ENCODE assay signal across 7 cellular contexts in genomic region chr1:45585110-45585426, GRCh38. TPM values are rescaled to one million over a fixed set of nuclear protein-coding genes. Genes with fewer than 3 reads are reported as not detected.
DNase-seq lines count a peak whose midpoint lies in the region; ATAC-seq and TF ChIP-seq lines count a peak whose summit lies in the region.

No MANE protein-coding gene starts in this region.

- no peaks in the 10 kb centered on the region for H3K9me3 ChIP-seq in iPS-18c (ENCODE audit: control insufficient read depth, insufficient read depth, low read length)

- peak overlapping the region; percentile 100 for H3K4me3 Mint-ChIP-seq in HFFc6
- H3K4me3 Mint-ChIP-seq in activated T-helper 17 cell treated with anti-CD3 and anti-CD28 coated beads, Interleukin-2, amount 50 U/mL, for 72 hours = peak overlapping the region; percentile 99
- H3K4me3 Mint-ChIP-seq in stimulated activated naive B cell treated with anti-CD40 and anti-IgM and Interleukin-4, amounts not matched to agents 10 μg/mL and 1 μg/mL and 100 μg/mL, for 72 hours = peak overlapping the region; percentile 92 to 100

- no peaks in the 10 kb centered on the region for H3K36me3 Mint-ChIP-seq in HFFc6 (ENCODE audit: low read depth)
- H3K36me3 Mint-ChIP-seq in activated T-helper 17 cell treated with anti-CD3 and anti-CD28 coated beads, Interleukin-2, amount 50 U/mL, for 72 hours (ENCODE audit: low read depth) = peaks cover 50% of the 10 kb centered on the region
- peaks cover 0 to 16% of the 10 kb centered on the region in 2 donors for H3K36me3 Mint-ChIP-seq in stimulated activated naive B cell treated with anti-CD40 and anti-IgM and Interleukin-4, amounts not matched to agents 10 μg/mL and 1 μg/mL and 100 μg/mL, for 72 hours

- no peak for DNase-seq in HFFc6
- no peak for DNase-seq in stimulated activated naive B cell treated with anti-CD40 and anti-IgM and Interleukin-4, amounts not matched to agents 10 μg/mL and 1 μg/mL and 100 μg/mL, for 72 hours
- no peak for DNase-seq in NOMO-1 treated with DMSO at 0.1 percent for 48 hours (lab: John Stamatoyannopoulos, UW; ENCODE audit: unreplicated experiment)
- DNase-seq in glomerular visceral epithelial cell (ENCODE audit: extremely low spot score) = no peak

- TF ChIP-seq CTCF in HFFc6 (IDR thresholded peaks at IDR 0.05) = no peak; the same call in 1 of the 2 replicates

- no peak for ATAC-seq in activated T-helper 17 cell treated with anti-CD3 and anti-CD28 coated beads, Interleukin-2, amount 50 U/mL, for 72 hours (replicated peaks)
- ATAC-seq in stimulated activated naive B cell treated with anti-CD40 and anti-IgM and Interleukin-4, amounts not matched to agents 10 μg/mL and 1 μg/mL and 100 μg/mL, for 72 hours (replicated peaks) = no peak
- ATAC-seq in GM18511 (IDR thresholded peaks at IDR 0.05; ENCODE audit: unreplicated experiment) = no peak

- peaks cover 28% of the 10 kb centered on the region for H3K4me1 Mint-ChIP-seq in HFFc6 (ENCODE audit: low read depth)
- H3K4me1 Mint-ChIP-seq in activated T-helper 17 cell treated with anti-CD3 and anti-CD28 coated beads, Interleukin-2, amount 50 U/mL, for 72 hours = peaks cover 14% of the 10 kb centered on the region
- peaks cover 22 to 59% of the 10 kb centered on the region in 2 donors for H3K4me1 Mint-ChIP-seq in stimulated activated naive B cell treated with anti-CD40 and anti-IgM and Interleukin-4, amounts not matched to agents 10 μg/mL and 1 μg/mL and 100 μg/mL, for 72 hours

- peaks cover 8% of the 10 kb centered on the region for H3K27me3 Mint-ChIP-seq in HFFc6 (ENCODE audit: insufficient read depth)
- H3K27me3 Mint-ChIP-seq in activated T-helper 17 cell treated with anti-CD3 and anti-CD28 coated beads, Interleukin-2, amount 50 U/mL, for 72 hours = no peaks in the 10 kb centered on the region
- no peaks in the 10 kb centered on the region for H3K27me3 Mint-ChIP-seq in stimulated activated naive B cell treated with anti-CD40 and anti-IgM and Interleukin-4, amounts not matched to agents 10 μg/mL and 1 μg/mL and 100 μg/mL, for 72 hours

- H3K9me3 Mint-ChIP-seq in HFFc6 = no peaks in the 10 kb centered on the region
- no peaks in the 10 kb centered on the region for H3K9me3 Mint-ChIP-seq in activated T-helper 17 cell treated with anti-CD3 and anti-CD28 coated beads, Interleukin-2, amount 50 U/mL, for 72 hours
- H3K9me3 Mint-ChIP-seq in stimulated activated naive B cell treated with anti-CD40 and anti-IgM and Interleukin-4, amounts not matched to agents 10 μg/mL and 1 μg/mL and 100 μg/mL, for 72 hours = no peaks in the 10 kb centered on the region

- peak overlapping the region; percentile 99 for H3K4me3 ChIP-seq in iPS-18c (ENCODE audit: insufficient read depth, low read depth, low read length)

- peak overlapping the region; percentile 96 for H3K27ac Mint-ChIP-seq in HFFc6
- peak overlapping the region; percentile 80 for H3K27ac Mint-ChIP-seq in activated T-helper 17 cell treated with anti-CD3 and anti-CD28 coated beads, Interleukin-2, amount 50 U/mL, for 72 hours
- peak overlapping the region; percentile 100 for H3K27ac Mint-ChIP-seq in stimulated activated naive B cell treated with anti-CD40 and anti-IgM and Interleukin-4, amounts not matched to agents 10 μg/mL and 1 μg/mL and 100 μg/mL, for 72 hours

RNA-seq across cellular contexts. Expression of gene NASP, which starts 1.2 kb away (rescaled TPM):
- total RNA-seq in HFFc6 (2021; fragmentation: NEBNext Ultra II Directional; extraction: Animal tissue kit (Norgen Biotek cat#: 25700)) = 10 to 100 TPM; 41.6 to 77.7 (median 72.1) TPM
- total RNA-seq in activated T-helper 17 cell treated with anti-CD3 and anti-CD28 coated beads, Interleukin-2, amount 50 U/mL, for 72 hours = 100 to 1,000 TPM; 113 to 224 TPM

RNA-seq across cellular contexts. Expression of gene AKR1A1, which starts 34.4 kb away (rescaled TPM):
- total RNA-seq in HFFc6 (2021; fragmentation: NEBNext Ultra II Directional; extraction: Animal tissue kit (Norgen Biotek cat#: 25700)) = 100 to 1,000 TPM; 105 to 125 (median 119) TPM
- total RNA-seq in activated T-helper 17 cell treated with anti-CD3 and anti-CD28 coated beads, Interleukin-2, amount 50 U/mL, for 72 hours = 100 to 1,000 TPM; 121 to 151 TPM

RNA-seq across cellular contexts. Expression of gene CCDC17, which starts 38.8 kb away (rescaled TPM):
- under 1 TPM; 0.24 to 0.79 (median 0.31) TPM for total RNA-seq in HFFc6 (2021; fragmentation: NEBNext Ultra II Directional; extraction: Animal tissue kit (Norgen Biotek cat#: 25700))
- 1 to 10 TPM; 4.4 to 4.7 TPM for total RNA-seq in activated T-helper 17 cell treated with anti-CD3 and anti-CD28 coated beads, Interleukin-2, amount 50 U/mL, for 72 hours
